8 cellular contexts compared by ENCODE assay signal in genomic region chr12:45762185-45763110, GRCh38.
A peak's percentile ranks its signal among the peaks of the same experiment; 100 is the strongest.
DNase-seq lines count a peak whose midpoint lies in the region; TF ChIP-seq lines count a peak whose summit lies in the region.

No MANE protein-coding gene starts in this region.

- TF ChIP-seq CTCF in AG04449 (IDR thresholded peaks at IDR 0.05; ENCODE audit: insufficient read depth, low read length, missing control alignments) (peak; percentile 65), GM12865 (IDR thresholded peaks at IDR 0.05; ENCODE audit: insufficient read depth, low read depth, low read length, missing control alignments) (peak; percentile 39), tibial artery (IDR thresholded peaks at IDR 0.05) (peak; percentile 38 to 42)

- peak; percentile 10 for DNase-seq in AG04449 (ENCODE audit: low read depth, low spot score)
- DNase-seq in GM12865 (ENCODE audit: low read depth): peak; percentile 34
- peak; percentile 67 for DNase-seq in NAMALWA (ENCODE audit: low spot score)
- DNase-seq in amniotic stem cell (lab: John Stamatoyannopoulos, UW): peak; percentile 40
- peak; percentile 26 for DNase-seq in iPS-NIHi7 (ENCODE audit: extremely low spot score)
- DNase-seq in tibial artery: no peak
- no peak for DNase-seq in NCI-H187 treated with DMSO at 0.1 percent for 48 hours (lab: John Stamatoyannopoulos, UW)
- no peak for DNase-seq in posterior cingulate gyrus

- H3K27me3 ChIP-seq in tibial artery: no peaks in the 10 kb centered on the region

- H3K4me3 ChIP-seq in AG04449 (ENCODE audit: low read depth, low read length) (no peak overlapping the region), GM12865 (ENCODE audit: low read depth, low read length) (no peak overlapping the region), tibial artery (no peak overlapping the region)

- no peaks in the 10 kb centered on the region for H3K9me3 ChIP-seq in tibial artery

- H3K4me1 ChIP-seq in tibial artery: peaks cover 0 to 21% (median 2%) of the 10 kb centered on the region in 4 donors

- no peaks in the 10 kb centered on the region for H3K36me3 ChIP-seq in tibial artery

- POLR2A ChIA-PET in AG04449 (lab: Yijun Ruan, JAX): no interaction called here

- intact Hi-C loops in tibial artery (cut with DNase I; ENCODE audit: low total_unique reads): no loop called here
- intact Hi-C loops in posterior cingulate gyrus (cut with DNase I): loop anchor here (5.0 kb wide), 1 partner anchor 230 kb away; the partner anchor contains the start of gene SCAF11

- CTCF ChIA-PET in AG04449 (lab: Yijun Ruan, JAX): interaction anchor here (0.6 to 3.5 kb wide), 28 partner anchors 9 to 359 kb away, joined by 3 to 30 read pairs (median 4); no protein-coding TSS in a partner anchor

- no peak overlapping the region for H3K27ac ChIP-seq in tibial artery

Comparison
In these comparisons a context has a peak if more than half of its experiments do, and no peak if none do; other contexts are left out.
1. DNase-seq: peak in AG04449 (single experiment), GM12865 (single experiment), NAMALWA (single experiment), amniotic stem cell (single experiment) and iPS-NIHi7 (single experiment); none in tibial artery (0 of 2), NCI-H187 treated with DMSO at 0.1 percent for 48 hours (single experiment) and posterior cingulate gyrus (0 of 10).
2. Peak in every context shown above with its lines, with median percentiles within 50 percentile points of each other: CTCF ChIP-seq.